ENCODE assay signal across 18 cellular contexts in the genomic region with DNA sequence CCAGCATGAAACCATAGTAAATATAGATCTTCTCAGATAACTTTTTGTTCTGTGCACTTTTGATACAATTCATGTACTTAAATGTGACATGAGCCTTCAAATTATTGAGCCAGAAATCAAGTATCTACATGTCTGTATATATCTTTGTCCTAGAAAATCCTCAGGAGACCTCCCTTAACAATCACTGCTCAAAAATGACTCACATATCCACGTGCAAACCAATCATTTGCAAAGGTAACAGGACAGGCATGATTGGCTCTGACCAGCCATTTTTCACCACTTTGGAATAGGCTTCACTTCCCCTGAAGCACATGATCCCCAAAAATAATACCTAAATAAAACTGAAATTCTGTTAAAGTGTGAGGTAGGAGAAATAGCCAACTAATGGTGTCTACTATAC.
DNase-seq lines count a peak whose midpoint lies in the region; ATAC-seq, FAIRE-seq and TF ChIP-seq lines count a peak whose summit lies in the region.
"Had no signal": no experiment of that assay in that cellular context is flagged by ENCODE, and none has a peak within 500 bp of the region (broad histone marks: within the 10 kb centered on the region; RNA-seq: fewer than 3 reads in every experiment).

No MANE protein-coding gene starts in this region.

- peak; percentile 19 for DNase-seq in NCI-H69 (lab: John Stamatoyannopoulos, UW)
- peak; percentile 55 for DNase-seq in epithelial cell of esophagus (ENCODE audit: low read depth)
- no peak for DNase-seq in keratinocyte (ENCODE audit: low read depth, low spot score)
- no peak for DNase-seq in HuH-7 (ENCODE audit: low spot score)
- DNase-seq: Caco-2; CD4-positive, CD25-positive, alpha-beta regulatory T cell; CD8-positive, alpha-beta T cell; DMS153; DND-41; GOT3; HFFc6 had no signal

- no peaks in the 10 kb centered on the region for H3K27me3 ChIP-seq in BLaER1 treated with 17β-estradiol and CSF1 and Interleukin-3, amounts not matched to agents 10 nM and 100 nM
- H3K27me3 ChIP-seq in keratinocyte (ENCODE audit: control insufficient read depth, extremely low read depth, insufficient read depth, low read length): no peaks in the 10 kb centered on the region

- TF ChIP-seq CTCF in epithelial cell of esophagus (IDR thresholded peaks at IDR 0.05; ENCODE audit: insufficient read depth, low read depth, low read length, missing control alignments) (no peak), keratinocyte (optimal IDR thresholded peaks at IDR 0.05 in 1 of 3, IDR thresholded peaks at IDR 0.05 in 1 of 3, conservative IDR thresholded peaks at IDR 0.05 in 1 of 3; ENCODE audit: extremely low read depth in 1 of 3, insufficient read depth in 2 of 3, low read length in 3 of 3) (no peak)

- no peaks in the 10 kb centered on the region for H3K79me2 ChIP-seq in keratinocyte (ENCODE audit: control insufficient read depth, insufficient read depth, low read length)

- peak overlapping the region in 6 of 11 experiments; percentile 6 to 67 (median 25); a peak in 4 of 22 replicates for H3K27ac ChIP-seq in BLaER1 treated with 17β-estradiol and CSF1 and Interleukin-3, amounts not matched to agents 10 nM and 100 nM
- H3K27ac ChIP-seq in keratinocyte (ENCODE audit: control insufficient read depth, insufficient read depth, low read length): no peak overlapping the region
- H3K27ac ChIP-seq: C4-2B had no signal

- H3K9me3 ChIP-seq in BLaER1 treated with 17β-estradiol and CSF1 and Interleukin-3, amounts not matched to agents 10 nM and 100 nM (replicated peaks in 1 of 11): no peaks in the 10 kb centered on the region
- H3K9me3 ChIP-seq in keratinocyte (ENCODE audit: control insufficient read depth, low read depth, low read length): no peaks in the 10 kb centered on the region
- H3K9me3 ChIP-seq: Caco-2, HAP-1 had no signal

- H3K4me2 ChIP-seq in BLaER1 treated with 17β-estradiol and CSF1 and Interleukin-3, amounts not matched to agents 10 nM and 100 nM: peak overlapping the region in 1 of 11 experiments; percentile 59; a peak in 1 of 22 replicates
- H3K4me2 ChIP-seq in keratinocyte (ENCODE audit: control insufficient read depth, extremely low read depth, insufficient read depth, low read depth, low read length): no peak overlapping the region

- peaks cover 7% of the 10 kb centered on the region for H3K9me3 Mint-ChIP-seq in activated T-helper 17 cell treated with anti-CD3 and anti-CD28 coated beads, Interleukin-2, amount 50 U/mL, for 72 hours

- H3K27ac Mint-ChIP-seq in activated T-helper 17 cell treated with anti-CD3 and anti-CD28 coated beads, Interleukin-2, amount 50 U/mL, for 72 hours: no peak overlapping the region
- H3K27ac Mint-ChIP-seq: CD4-positive, CD25-positive, alpha-beta regulatory T cell; CD8-positive, alpha-beta T cell; HFFc6 had no signal

- no peak for FAIRE-seq in keratinocyte (lab: Jason Lieb, UNC)
- FAIRE-seq: G401.6, GM12892, H54 had no signal

- no peak overlapping the region for H3K9ac ChIP-seq in BLaER1 treated with 17β-estradiol and CSF1 and Interleukin-3, amounts not matched to agents 10 nM and 100 nM
- no peak overlapping the region for H3K9ac ChIP-seq in keratinocyte (ENCODE audit: control insufficient read depth, extremely low read depth, insufficient read depth, low read length)

- no peaks in the 10 kb centered on the region for H3K4me1 Mint-ChIP-seq in activated T-helper 17 cell treated with anti-CD3 and anti-CD28 coated beads, Interleukin-2, amount 50 U/mL, for 72 hours
- H3K4me1 Mint-ChIP-seq: CD4-positive, CD25-positive, alpha-beta regulatory T cell had no signal

- no peaks in the 10 kb centered on the region for H3K27me3 Mint-ChIP-seq in activated T-helper 17 cell treated with anti-CD3 and anti-CD28 coated beads, Interleukin-2, amount 50 U/mL, for 72 hours
- H3K27me3 Mint-ChIP-seq: CD4-positive, CD25-positive, alpha-beta regulatory T cell had no signal

- peaks cover 0 to 23% (median 15%) of the 10 kb centered on the region in 10 experiments; a peak in 15 of 20 replicates for H3K4me1 ChIP-seq in BLaER1 treated with 17β-estradiol and CSF1 and Interleukin-3, amounts not matched to agents 10 nM and 100 nM
- peaks cover 8% of the 10 kb centered on the region for H3K4me1 ChIP-seq in keratinocyte (ENCODE audit: control insufficient read depth, extremely low read depth, insufficient read depth, low read length)
- H3K4me1 ChIP-seq: HAP-1 had no signal

- no peaks in the 10 kb centered on the region for H4K20me1 ChIP-seq in BLaER1 treated with 17β-estradiol and CSF1 and Interleukin-3, amounts not matched to agents 10 nM and 100 nM
- no peaks in the 10 kb centered on the region for H4K20me1 ChIP-seq in keratinocyte (ENCODE audit: control insufficient read depth, extremely low read depth, insufficient read depth, low read length)

- ATAC-seq in activated T-helper 17 cell treated with anti-CD3 and anti-CD28 coated beads, Interleukin-2, amount 50 U/mL, for 72 hours (replicated peaks): no peak
- ATAC-seq: CD8-positive, alpha-beta T cell had no signal

- peak overlapping the region; percentile 62 for H2AFZ ChIP-seq in keratinocyte (ENCODE audit: control insufficient read depth, low read length)

- no peaks in the 10 kb centered on the region for H3K9me1 ChIP-seq in keratinocyte (ENCODE audit: control insufficient read depth, extremely low read depth, insufficient read depth, low read length)

- dilution Hi-C loops in keratinocyte (cut with MboI; ENCODE audit: extremely low pct_ligation_motif_present, low sequenced_read_pairs): no loop called here

- H3K4me3 ChIP-seq in BLaER1 treated with 17β-estradiol and CSF1 and Interleukin-3, amounts not matched to agents 10 nM and 100 nM: no peak overlapping the region
- no peak overlapping the region for H3K4me3 ChIP-seq in epithelial cell of esophagus (ENCODE audit: low read length)
- H3K4me3 ChIP-seq in keratinocyte (ENCODE audit: control insufficient read depth in 2 of 3, extremely low read depth in 1 of 3, insufficient read depth in 2 of 3, low read depth in 1 of 3, low read length in 3 of 3): no peak overlapping the region
- H3K4me3 ChIP-seq: HAP-1 had no signal

- H3K36me3 ChIP-seq in BLaER1 treated with 17β-estradiol and CSF1 and Interleukin-3, amounts not matched to agents 10 nM and 100 nM: no peaks in the 10 kb centered on the region
- no peaks in the 10 kb centered on the region for H3K36me3 ChIP-seq in keratinocyte (ENCODE audit: control insufficient read depth in 2 of 2, extremely low read depth in 1 of 2, insufficient read depth in 2 of 2, low read length in 2 of 2)
- H3K36me3 ChIP-seq: HAP-1 had no signal

- H3K36me3 Mint-ChIP-seq in activated T-helper 17 cell treated with anti-CD3 and anti-CD28 coated beads, Interleukin-2, amount 50 U/mL, for 72 hours (ENCODE audit: low read depth): no peaks in the 10 kb centered on the region
- H3K36me3 Mint-ChIP-seq: CD4-positive, CD25-positive, alpha-beta regulatory T cell; CD8-positive, alpha-beta T cell had no signal

- no peak overlapping the region for H3K4me3 Mint-ChIP-seq in activated T-helper 17 cell treated with anti-CD3 and anti-CD28 coated beads, Interleukin-2, amount 50 U/mL, for 72 hours
- H3K4me3 Mint-ChIP-seq: CD4-positive, CD25-positive, alpha-beta regulatory T cell; CD8-positive, alpha-beta T cell; HFFc6 had no signal

Comparison
In these comparisons a context has a peak if more than half of its experiments do, and no peak if none do; other contexts are left out.
1. DNase-seq: peak in NCI-H69 (single experiment) and epithelial cell of esophagus (single experiment); none in keratinocyte (single experiment) and HuH-7 (single experiment).